9 cellular contexts compared by ENCODE assay signal in genomic region chr6:14046476-14047068, GRCh38.
DNase-seq lines count a peak whose midpoint lies in the region; ATAC-seq, FAIRE-seq and TF ChIP-seq lines count a peak whose summit lies in the region.
"Had no signal": no experiment of that assay in that cellular context is flagged by ENCODE, and none has a peak within 500 bp of the region (broad histone marks: within the 10 kb centered on the region; RNA-seq: fewer than 3 reads in every experiment).

No MANE protein-coding gene starts in this region.

- peak; percentile 40 to 68 (median 54) for TF ChIP-seq CTCF in heart left ventricle (IDR thresholded peaks at IDR 0.05)
- peak in 1 of 2 donors; percentile 66 for TF ChIP-seq CTCF in right atrium auricular region (IDR thresholded peaks at IDR 0.05)
- peak; percentile 73 for TF ChIP-seq CTCF in SK-N-SH (IDR thresholded peaks at IDR 0.05)
- peak; percentile 63 to 79 (median 75) for TF ChIP-seq CTCF in GM12878 (IDR thresholded peaks at IDR 0.05 in 2 of 3, conservative IDR thresholded peaks at IDR 0.05 in 1 of 3; ENCODE audit: control insufficient read depth in 2 of 3, extremely low read depth in 1 of 3, insufficient read depth in 1 of 3, low read depth in 3 of 3, low read length in 3 of 3)
- peak; percentile 51 to 54 for TF ChIP-seq CTCF in left lung (IDR thresholded peaks at IDR 0.05)

- H3K27ac Mint-ChIP-seq in stimulated activated naive CD8-positive, alpha-beta T cell treated with anti-CD3 and anti-CD28 coated beads, Interleukin-15, amount 100 ng/mL, for 72 hours = no peak overlapping the region

- H3K4me2 ChIP-seq in Karpas-422 (ENCODE audit: low read depth, low read length, poor library complexity, severe bottlenecking) = no peak overlapping the region
- H3K4me2 ChIP-seq in SK-N-SH = no peak overlapping the region
- no peak overlapping the region for H3K4me2 ChIP-seq in GM12878 (ENCODE audit: control insufficient read depth, insufficient read depth)

- RAD21 ChIA-PET in GM12878 (lab: Charles Lee; ENCODE audit: unreplicated experiment) = interaction anchor here (0.7 to 2.3 kb wide), 15 partner anchors 9 to 251 kb away, joined by 3 to 24 read pairs (median 5); partner anchors contain the start of gene RNF182

- TF ChIP-seq POLR2A in heart left ventricle (IDR thresholded peaks at IDR 0.05) (no peak), GM12878 (IDR thresholded peaks at IDR 0.05; ENCODE audit: low read depth, low read length) (no peak)

- peak; percentile 77 for FAIRE-seq in GM12878 (lab: Jason Lieb, UNC)
- FAIRE-seq: endometrium had no signal

- H3K27ac ChIP-seq in heart left ventricle (no peak overlapping the region), right atrium auricular region (no peak overlapping the region), Karpas-422 (ENCODE audit: low read length) (no peak overlapping the region), SK-N-SH (ENCODE audit: low read depth in 2 of 2, low read length in 1 of 2) (no peak overlapping the region), GM12878 (ENCODE audit: control insufficient read depth, insufficient read depth) (no peak overlapping the region), left lung (no peak overlapping the region)

- SMC1A ChIA-PET in GM12878 (lab: Charles Lee; ENCODE audit: uncharacterized antibody, unreplicated experiment) = interaction anchor here (0.6 to 5.0 kb wide), 25 partner anchors 8 to 1831 kb away, joined by 3 to 43 read pairs (median 5); no protein-coding TSS in a partner anchor

- H3K4me1 Mint-ChIP-seq in stimulated activated naive CD8-positive, alpha-beta T cell treated with anti-CD3 and anti-CD28 coated beads, Interleukin-15, amount 100 ng/mL, for 72 hours = no peaks in the 10 kb centered on the region

- H2AFZ ChIP-seq in Karpas-422 (ENCODE audit: low read length) (no peak overlapping the region), SK-N-SH (ENCODE audit: low read depth) (no peak overlapping the region), GM12878 (ENCODE audit: control insufficient read depth, low read depth, low read length) (no peak overlapping the region)

- no peaks in the 10 kb centered on the region for H3F3A ChIP-seq in SK-N-SH (replicated peaks; ENCODE audit: insufficient read depth)

- BruUV-seq in GM12878 (replicated peaks; lab: Mats Ljungman, UMichigan) = no TSS peak

- POLR2A ChIA-PET in SK-N-SH (lab: Yijun Ruan, JAX) = no interaction called here
- POLR2A ChIA-PET in GM12878 (lab: Charles Lee) = interaction anchor here (0.5 to 0.6 kb wide), 2 partner anchors 61 to 163 kb away, joined by 3 to 4 read pairs; no protein-coding TSS in a partner anchor

- 21 to 23% (median 22%) methylated on average over 8 of the region's 8 CpGs for WGBS in heart left ventricle, 4 donors
- 29% methylated on average over 8 of the region's 8 CpGs for WGBS in SK-N-SH (ENCODE audit: low lambda C conversion rate)
- 19% methylated on average over 8 of the region's 8 CpGs for WGBS in GM12878 (ENCODE audit: insufficient coverage, insufficient replicate concordance, low lambda C conversion rate, missing lambda C conversion rate)

- ATAC-seq in heart left ventricle = peak in 1 of 4 donors; percentile 54
- peak; percentile 94 for ATAC-seq in GM12878
- ATAC-seq in left lung = peak; percentile 93
- peak; percentile 82 for ATAC-seq in stimulated activated naive CD8-positive, alpha-beta T cell treated with anti-CD3 and anti-CD28 coated beads, Interleukin-15, amount 100 ng/mL, for 72 hours
- ATAC-seq in GM18873 (IDR thresholded peaks at IDR 0.05; ENCODE audit: low FRiP score, unreplicated experiment) = no peak

- H3K9me2 ChIP-seq in Karpas-422 (replicated peaks; ENCODE audit: insufficient read depth, low read length) (no peaks in the 10 kb centered on the region), SK-N-SH (no peaks in the 10 kb centered on the region)

- no peak overlapping the region for H3K9ac ChIP-seq in Karpas-422 (ENCODE audit: low read length)
- no peak overlapping the region for H3K9ac ChIP-seq in SK-N-SH
- H3K9ac ChIP-seq in GM12878 (ENCODE audit: control insufficient read depth, insufficient read depth, low read length) = no peak overlapping the region

- H3K79me2 ChIP-seq in Karpas-422 (ENCODE audit: low read length) = no peaks in the 10 kb centered on the region
- H3K79me2 ChIP-seq in SK-N-SH (ENCODE audit: insufficient read depth) = no peaks in the 10 kb centered on the region
- no peaks in the 10 kb centered on the region for H3K79me2 ChIP-seq in GM12878 (ENCODE audit: control insufficient read depth, insufficient read depth, low read length)

- no peak for TF ChIP-seq EP300 in SK-N-SH (IDR thresholded peaks at IDR 0.05; ENCODE audit: borderline replicate concordance in 1 of 2, low read depth in 1 of 2, low read length in 1 of 2)
- no peak for TF ChIP-seq EP300 in GM12878 (IDR thresholded peaks at IDR 0.05; ENCODE audit: borderline replicate concordance in 1 of 2, control insufficient read depth in 1 of 2, low read depth in 2 of 2, low read length in 2 of 2)

- CTCF ChIA-PET in SK-N-SH (lab: Yijun Ruan, JAX) = interaction anchor here (0.9 to 5.0 kb wide), 20 partner anchors 9 to 219 kb away, joined by 3 to 43 read pairs (median 4); no protein-coding TSS in a partner anchor
- CTCF ChIA-PET in GM12878 (lab: Yijun Ruan, JAX) = interaction anchor here (0.6 to 7.9 kb wide), 35 partner anchors 9 to 260 kb away, joined by 3 to 157 read pairs (median 4); no protein-coding TSS in a partner anchor

- DNase-seq in heart left ventricle (peak in 1 of 5 donors; percentile 32), right atrium auricular region (ENCODE audit: low spot score) (no peak), Karpas-422 (peak; percentile 75), SK-N-SH (peak; percentile 65), GM12878 (ENCODE audit: low read depth, low spot score) (no peak), left lung (no peak)
- peak; percentile 44 to 54 for DNase-seq in stimulated activated naive CD8-positive, alpha-beta T cell treated with anti-CD3 and anti-CD28 coated beads, Interleukin-15, amount 100 ng/mL, for 72 hours

- intact Hi-C loops in heart left ventricle (cut with DNase I) = loop anchor here in 7 of 10 donors (5.0 kb wide), 2 partner anchors 134 to 139 kb away; no protein-coding TSS in a partner anchor
- intact Hi-C loops in GM12878 (cut with micrococcal nuclease; ENCODE audit: unreplicated experiment) = loop anchor here (1.0 to 5.0 kb wide), 2 partner anchors 96 to 137 kb away; no protein-coding TSS in a partner anchor
- intact Hi-C loops in left lung (cut with DNase I) = loop anchor here in 1 of 2 donors (10.0 kb wide), 1 partner anchor 132 kb away; no protein-coding TSS in a partner anchor

- H3K36me3 ChIP-seq in heart left ventricle (no peaks in the 10 kb centered on the region), right atrium auricular region (no peaks in the 10 kb centered on the region), Karpas-422 (ENCODE audit: insufficient read depth, low read length) (no peaks in the 10 kb centered on the region), SK-N-SH (replicated peaks in 1 of 2; ENCODE audit: control insufficient read depth in 1 of 2, insufficient read depth in 2 of 2, low read length in 1 of 2) (no peaks in the 10 kb centered on the region), GM12878 (ENCODE audit: control insufficient read depth in 2 of 2, insufficient read depth in 2 of 2, low read length in 1 of 2) (no peaks in the 10 kb centered on the region), left lung (no peaks in the 10 kb centered on the region)

- H3K4me3 Mint-ChIP-seq in stimulated activated naive CD8-positive, alpha-beta T cell treated with anti-CD3 and anti-CD28 coated beads, Interleukin-15, amount 100 ng/mL, for 72 hours = no peak overlapping the region

- H3K4me1 ChIP-seq in heart left ventricle (no peaks in the 10 kb centered on the region), right atrium auricular region (no peaks in the 10 kb centered on the region), Karpas-422 (ENCODE audit: low read length) (no peaks in the 10 kb centered on the region), SK-N-SH (ENCODE audit: control insufficient read depth in 1 of 2, insufficient read depth in 2 of 2, low read depth in 1 of 2, low read length in 1 of 2) (no peaks in the 10 kb centered on the region), GM12878 (ENCODE audit: control insufficient read depth, insufficient read depth, low read length) (no peaks in the 10 kb centered on the region), left lung (no peaks in the 10 kb centered on the region)

- H3K4me3 ChIP-seq in heart left ventricle (no peak overlapping the region), right atrium auricular region (no peak overlapping the region), Karpas-422 (ENCODE audit: low read length) (no peak overlapping the region), SK-N-SH (ENCODE audit: low read depth in 2 of 2, low read length in 1 of 2) (no peak overlapping the region), GM12878 (no peak overlapping the region), left lung (no peak overlapping the region)

- H3K9me3 Mint-ChIP-seq in stimulated activated naive CD8-positive, alpha-beta T cell treated with anti-CD3 and anti-CD28 coated beads, Interleukin-15, amount 100 ng/mL, for 72 hours = no peaks in the 10 kb centered on the region

- peaks cover 39% of the 10 kb centered on the region for H3K27me3 Mint-ChIP-seq in stimulated activated naive CD8-positive, alpha-beta T cell treated with anti-CD3 and anti-CD28 coated beads, Interleukin-15, amount 100 ng/mL, for 72 hours

- H3K9me3 ChIP-seq in heart left ventricle (no peaks in the 10 kb centered on the region), right atrium auricular region (no peaks in the 10 kb centered on the region), Karpas-422 (ENCODE audit: low read length) (no peaks in the 10 kb centered on the region), SK-N-SH (no peaks in the 10 kb centered on the region), GM12878 (replicated peaks; ENCODE audit: control insufficient read depth, insufficient read depth, low read length) (no peaks in the 10 kb centered on the region; the same call in 2 of the 3 replicates), left lung (no peaks in the 10 kb centered on the region)

- H4K20me1 ChIP-seq in Karpas-422 (ENCODE audit: insufficient read depth, low read depth, low read length) (no peaks in the 10 kb centered on the region), SK-N-SH (ENCODE audit: insufficient read depth) (no peaks in the 10 kb centered on the region), GM12878 (ENCODE audit: control insufficient read depth, insufficient read depth) (no peaks in the 10 kb centered on the region)

- in situ Hi-C loops in GM12878 (cut with MboI) = no loop called here

- peak; percentile 73 for TF ChIP-seq RAD21 in SK-N-SH (IDR thresholded peaks at IDR 0.05; ENCODE audit: low read length)
- peak; percentile 64 for TF ChIP-seq RAD21 in GM12878 (IDR thresholded peaks at IDR 0.05; ENCODE audit: insufficient read depth, low read depth, low read length)

- H3K27me3 ChIP-seq in heart left ventricle (peaks cover 0 to 29% (median 4%) of the 10 kb centered on the region in 9 donors), right atrium auricular region (no peaks in the 10 kb centered on the region), Karpas-422 (ENCODE audit: low read length) (no peaks in the 10 kb centered on the region), SK-N-SH (ENCODE audit: insufficient read depth) (no peaks in the 10 kb centered on the region), GM12878 (replicated peaks in 1 of 2; ENCODE audit: control insufficient read depth in 2 of 2, insufficient read depth in 2 of 2, low read length in 1 of 2) (peaks cover 2 to 3% of the 10 kb centered on the region in 2 experiments; a peak in 2 of 4 replicates), left lung (peaks cover 0 to 13% of the 10 kb centered on the region in 2 donors)

Comparison
In these comparisons a context has a peak if more than half of its experiments do, and no peak if none do; other contexts are left out.
1. DNase-seq: peak in Karpas-422 (single experiment), SK-N-SH (single experiment) and stimulated activated naive CD8-positive, alpha-beta T cell treated with anti-CD3 and anti-CD28 coated beads, Interleukin-15, amount 100 ng/mL, for 72 hours (2 of 2); none in right atrium auricular region (single experiment), GM12878 (single experiment) and left lung (0 of 2).